10 cellular contexts compared by ENCODE assay signal in genomic region chr11:43988040-43988793, GRCh38. TPM values are rescaled to one million over a fixed set of nuclear protein-coding genes. Genes with fewer than 3 reads are reported as not detected.
A peak's percentile ranks its signal among the peaks of the same experiment; 100 is the strongest.
DNase-seq lines count a peak whose midpoint lies in the region; ATAC-seq and TF ChIP-seq lines count a peak whose summit lies in the region.
"Had no signal": no experiment of that assay in that cellular context is flagged by ENCODE, and none has a peak within 500 bp of the region (broad histone marks: within the 10 kb centered on the region; RNA-seq: fewer than 3 reads in every experiment).

No MANE protein-coding gene starts in this region.

- H2AFZ ChIP-seq in KMS-11 (ENCODE audit: low read depth) = no peak overlapping the region

- H3K4me2 ChIP-seq in KMS-11 = no peak overlapping the region

- no peaks in the 10 kb centered on the region for H3K27me3 ChIP-seq in KMS-11 (ENCODE audit: insufficient read depth, low read depth)
- no peaks in the 10 kb centered on the region for H3K27me3 ChIP-seq in lower lobe of right lung (ENCODE audit: low read depth)
- H3K27me3 ChIP-seq in tibial artery = no peaks in the 10 kb centered on the region

- no peak for ATAC-seq in lower lobe of right lung

- no peak for DNase-seq in lower lobe of right lung
- peak in 1 of 2 donors; percentile 66 for DNase-seq in tibial artery
- no peak for DNase-seq in NCI-H146 (lab: John Stamatoyannopoulos, UW)
- DNase-seq in NCI-H1105 treated with DMSO at 0.1 percent for 48 hours (lab: John Stamatoyannopoulos, UW) = no peak
- DNase-seq in middle frontal gyrus (ENCODE audit: extremely low spot score, low spot score) = no peak
- no peak for DNase-seq in NCI-H526 treated with DMSO at 0.1 percent for 48 hours (lab: John Stamatoyannopoulos, UW)
- DNase-seq: OCI-M1 had no signal

- no peak overlapping the region for H3K4me3 Mint-ChIP-seq in brain
- H3K4me3 Mint-ChIP-seq: central memory CD8-positive, alpha-beta T cell had no signal

- H3K9me3 ChIP-seq in lower lobe of right lung = no peaks in the 10 kb centered on the region
- no peaks in the 10 kb centered on the region for H3K9me3 ChIP-seq in tibial artery

- H3K4me1 Mint-ChIP-seq in brain = peaks cover 69% of the 10 kb centered on the region
- H3K4me1 Mint-ChIP-seq: central memory CD8-positive, alpha-beta T cell had no signal

- no peaks in the 10 kb centered on the region for H3K9me3 Mint-ChIP-seq in brain
- H3K9me3 Mint-ChIP-seq: central memory CD8-positive, alpha-beta T cell had no signal

- no peaks in the 10 kb centered on the region for H4K20me1 ChIP-seq in KMS-11 (ENCODE audit: insufficient read depth)

- H3K27me3 Mint-ChIP-seq in brain = peaks cover 7% of the 10 kb centered on the region

- H3K4me1 ChIP-seq in KMS-11 (ENCODE audit: low read depth, poor library complexity, severe bottlenecking) = no peaks in the 10 kb centered on the region
- peaks cover 69% of the 10 kb centered on the region for H3K4me1 ChIP-seq in lower lobe of right lung
- peaks cover 6 to 71% (median 45%) of the 10 kb centered on the region in 4 donors for H3K4me1 ChIP-seq in tibial artery

- H3K27ac Mint-ChIP-seq in brain = peak overlapping the region; percentile 40 to 84 (median 72)

- TF ChIP-seq CTCF in KMS-11 (conservative IDR thresholded peaks at IDR 0.05; ENCODE audit: low read depth, low read length) = 0 out of 2 replicates have a peak, but pooled peaks have one; percentile 13
- no peak for TF ChIP-seq CTCF in brain (conservative IDR thresholded peaks at IDR 0.05)
- peak; percentile 24 for TF ChIP-seq CTCF in lower lobe of right lung (IDR thresholded peaks at IDR 0.05)
- peak in 1 of 2 experiments; percentile 21 for TF ChIP-seq CTCF in tibial artery (IDR thresholded peaks at IDR 0.05)

- intact Hi-C loops in lower lobe of right lung (cut with DNase I) (no loop called here), tibial artery (cut with DNase I; ENCODE audit: low total_unique reads) (no loop called here)

- H3K36me3 ChIP-seq in KMS-11 (ENCODE audit: insufficient read depth) (no peaks in the 10 kb centered on the region), lower lobe of right lung (no peaks in the 10 kb centered on the region), tibial artery (no peaks in the 10 kb centered on the region)

- H3K4me3 ChIP-seq in KMS-11 (IDR thresholded peaks at IDR 0.05; ENCODE audit: insufficient read depth, low read depth, low read length) (no peak overlapping the region), lower lobe of right lung (no peak overlapping the region), tibial artery (no peak overlapping the region)

- no peaks in the 10 kb centered on the region for H3K36me3 Mint-ChIP-seq in brain

- no peak overlapping the region for H3K9ac ChIP-seq in KMS-11

- no peaks in the 10 kb centered on the region for H3K79me2 ChIP-seq in KMS-11 (ENCODE audit: insufficient read depth, low read depth)

- H3K27ac ChIP-seq in KMS-11 (no peak overlapping the region), lower lobe of right lung (peak overlapping the region; percentile 64), tibial artery (peak overlapping the region; percentile 78 to 89)

RNA-seq across cellular contexts. Expression of gene C11orf96, which starts 45.8 kb away (rescaled TPM):
- 13.3 TPM for polyA plus RNA-seq in brain (ENCODE audit: insufficient read depth, low read depth, low replicate concordance)
- 83.5 TPM for total RNA-seq in lower lobe of right lung

RNA-seq across cellular contexts. Expression of gene ACCSL, which starts 59.6 kb away (rescaled TPM):
- polyA plus RNA-seq in brain (ENCODE audit: insufficient read depth, low read depth, low replicate concordance) = not detected
- total RNA-seq in lower lobe of right lung = not detected

Comparison
In these comparisons a context has a peak if more than half of its experiments do, and no peak if none do; other contexts are left out.
1. CTCF ChIP-seq: peak in KMS-11 (single experiment) and lower lobe of right lung (single experiment); none in brain (0 of 2).